ENCODE assay signal across 1 cellular context in the genomic region with DNA sequence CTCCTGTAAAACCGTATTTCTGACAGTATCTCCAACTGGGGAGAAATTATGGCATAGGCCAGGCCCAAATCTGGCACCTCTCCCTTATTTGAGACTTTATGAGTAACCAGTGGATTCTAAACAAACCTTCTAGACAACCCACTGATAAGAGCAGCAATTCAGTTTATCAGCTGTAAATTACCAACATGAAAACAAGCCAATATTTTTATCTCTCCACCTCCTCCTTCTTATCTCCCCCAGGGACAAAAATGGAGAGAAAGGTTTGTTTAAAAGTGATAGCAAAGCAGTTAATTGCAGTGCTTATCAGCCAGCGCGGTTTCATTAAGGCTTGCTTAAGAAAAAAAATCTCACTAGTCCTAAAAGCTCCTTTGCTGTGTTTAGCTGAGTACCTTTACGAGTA.
TF ChIP-seq lines count a peak whose summit lies in the region.

No MANE protein-coding gene starts in this region.

TF ChIP-seq in K562, 482 proteins besides CTCF, POLR2A, EP300 and RAD21:
- TF ChIP-seq, protein P1, sequence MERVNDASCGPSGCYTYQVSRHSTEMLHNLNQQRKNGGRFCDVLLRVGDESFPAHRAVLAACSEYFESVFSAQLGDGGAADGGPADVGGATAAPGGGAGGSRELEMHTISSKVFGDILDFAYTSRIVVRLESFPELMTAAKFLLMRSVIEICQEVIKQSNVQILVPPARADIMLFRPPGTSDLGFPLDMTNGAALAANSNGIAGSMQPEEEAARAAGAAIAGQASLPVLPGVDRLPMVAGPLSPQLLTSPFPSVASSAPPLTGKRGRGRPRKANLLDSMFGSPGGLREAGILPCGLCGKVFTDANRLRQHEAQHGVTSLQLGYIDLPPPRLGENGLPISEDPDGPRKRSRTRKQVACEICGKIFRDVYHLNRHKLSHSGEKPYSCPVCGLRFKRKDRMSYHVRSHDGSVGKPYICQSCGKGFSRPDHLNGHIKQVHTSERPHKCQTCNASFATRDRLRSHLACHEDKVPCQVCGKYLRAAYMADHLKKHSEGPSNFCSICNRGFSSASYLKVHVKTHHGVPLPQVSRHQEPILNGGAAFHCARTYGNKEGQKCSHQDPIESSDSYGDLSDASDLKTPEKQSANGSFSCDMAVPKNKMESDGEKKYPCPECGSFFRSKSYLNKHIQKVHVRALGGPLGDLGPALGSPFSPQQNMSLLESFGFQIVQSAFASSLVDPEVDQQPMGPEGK (CRISPR knock-in tag; IDR thresholded peaks at IDR 0.05; ENCODE audit: borderline replicate concordance): no peak
- TF ChIP-seq SOX6 (IDR thresholded peaks at IDR 0.05): peak; percentile 40; the same call in 1 of the 2 replicates
- no peak for TF ChIP-seq MAFG (tag; conservative IDR thresholded peaks at IDR 0.05)
- peak; percentile 53; the same call in 1 of the 2 replicates for TF ChIP-seq CBFA2T3 (IDR thresholded peaks at IDR 0.05)
- TF ChIP-seq, protein P2, sequence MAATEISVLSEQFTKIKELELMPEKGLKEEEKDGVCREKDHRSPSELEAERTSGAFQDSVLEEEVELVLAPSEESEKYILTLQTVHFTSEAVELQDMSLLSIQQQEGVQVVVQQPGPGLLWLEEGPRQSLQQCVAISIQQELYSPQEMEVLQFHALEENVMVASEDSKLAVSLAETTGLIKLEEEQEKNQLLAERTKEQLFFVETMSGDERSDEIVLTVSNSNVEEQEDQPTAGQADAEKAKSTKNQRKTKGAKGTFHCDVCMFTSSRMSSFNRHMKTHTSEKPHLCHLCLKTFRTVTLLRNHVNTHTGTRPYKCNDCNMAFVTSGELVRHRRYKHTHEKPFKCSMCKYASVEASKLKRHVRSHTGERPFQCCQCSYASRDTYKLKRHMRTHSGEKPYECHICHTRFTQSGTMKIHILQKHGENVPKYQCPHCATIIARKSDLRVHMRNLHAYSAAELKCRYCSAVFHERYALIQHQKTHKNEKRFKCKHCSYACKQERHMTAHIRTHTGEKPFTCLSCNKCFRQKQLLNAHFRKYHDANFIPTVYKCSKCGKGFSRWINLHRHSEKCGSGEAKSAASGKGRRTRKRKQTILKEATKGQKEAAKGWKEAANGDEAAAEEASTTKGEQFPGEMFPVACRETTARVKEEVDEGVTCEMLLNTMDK (IDR thresholded peaks at IDR 0.05; ENCODE audit: borderline replicate concordance, insufficient read depth, low read depth, low read length, poor library complexity, severe bottlenecking): no peak
- no peak for TF ChIP-seq SETDB1 (IDR thresholded peaks at IDR 0.05; ENCODE audit: low read length)
- TF ChIP-seq KDM1A (IDR thresholded peaks at IDR 0.05): peak; percentile 22 to 29; a peak in 1 of 4 replicates
- TF ChIP-seq, protein P3, sequence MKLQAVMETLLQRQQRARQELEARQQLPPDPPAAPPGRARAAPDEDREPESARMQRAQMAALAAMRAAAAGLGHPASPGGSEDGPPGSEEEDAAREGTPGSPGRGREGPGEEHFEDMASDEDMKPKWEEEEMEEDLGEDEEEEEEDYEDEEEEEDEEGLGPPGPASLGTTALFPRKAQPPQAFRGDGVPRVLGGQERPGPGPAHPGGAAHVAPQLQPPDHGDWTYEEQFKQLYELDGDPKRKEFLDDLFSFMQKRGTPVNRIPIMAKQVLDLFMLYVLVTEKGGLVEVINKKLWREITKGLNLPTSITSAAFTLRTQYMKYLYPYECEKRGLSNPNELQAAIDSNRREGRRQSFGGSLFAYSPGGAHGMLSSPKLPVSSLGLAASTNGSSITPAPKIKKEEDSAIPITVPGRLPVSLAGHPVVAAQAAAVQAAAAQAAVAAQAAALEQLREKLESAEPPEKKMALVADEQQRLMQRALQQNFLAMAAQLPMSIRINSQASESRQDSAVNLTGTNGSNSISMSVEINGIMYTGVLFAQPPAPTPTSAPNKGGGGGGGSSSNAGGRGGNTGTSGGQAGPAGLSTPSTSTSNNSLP (IDR thresholded peaks at IDR 0.05; ENCODE audit: borderline replicate concordance, low read depth, low read length): no peak
